In the genomic region with DNA sequence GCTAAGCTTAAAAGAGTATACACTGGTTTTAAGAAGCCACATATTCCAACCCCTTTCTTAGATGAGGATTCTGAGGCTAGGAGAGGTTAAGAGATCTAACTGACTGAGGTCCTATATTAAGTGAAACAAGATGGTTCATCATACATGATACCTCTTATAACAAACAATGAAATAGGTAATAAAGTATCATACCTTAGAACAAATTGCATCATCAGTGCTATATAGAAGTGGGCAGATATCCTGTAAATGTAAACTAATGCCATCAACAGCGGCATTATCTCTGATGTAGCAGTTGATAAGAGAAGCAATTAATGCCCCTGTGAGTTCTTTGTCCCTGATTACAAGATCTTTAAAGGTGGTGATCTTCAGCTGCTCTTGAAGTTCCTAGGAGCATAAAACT, we compare ENCODE assay signal across 20 cellular contexts.
DNase-seq lines count a peak whose midpoint lies in the region; ATAC-seq, FAIRE-seq and TF ChIP-seq lines count a peak whose summit lies in the region.
"Had no signal": no experiment of that assay in that cellular context is flagged by ENCODE, and none has a peak within 500 bp of the region (broad histone marks: within the 10 kb centered on the region; RNA-seq: fewer than 3 reads in every experiment).

No MANE protein-coding gene starts in this region.

- no peaks in the 10 kb centered on the region for H3K4me1 ChIP-seq in K562 (replicated peaks in 1 of 2; ENCODE audit: control insufficient read depth in 2 of 2, insufficient read depth in 2 of 2, low read length in 2 of 2)
- no peaks in the 10 kb centered on the region for H3K4me1 ChIP-seq in CD4-positive, alpha-beta memory T cell (ENCODE audit: insufficient read depth, low read length)
- H3K4me1 ChIP-seq: BE2C, BLaER1, Caco-2 had no signal

- no peak overlapping the region for H3K27ac ChIP-seq in K562 (ENCODE audit: extremely low read depth, low read depth, low read length)
- H3K27ac ChIP-seq in CD4-positive, alpha-beta memory T cell (ENCODE audit: low read depth, low read length): no peak overlapping the region
- H3K27ac ChIP-seq: BLaER1 had no signal

- H3K9me3 ChIP-seq in K562 (replicated peaks; ENCODE audit: control insufficient read depth, insufficient read depth, low read depth, low read length): no peaks in the 10 kb centered on the region
- no peaks in the 10 kb centered on the region for H3K9me3 ChIP-seq in CD4-positive, alpha-beta memory T cell (ENCODE audit: control insufficient read depth in 1 of 2, low read length in 2 of 2)
- H3K9me3 ChIP-seq: BE2C, BLaER1, Caco-2 had no signal

- CTCF ChIA-PET in K562 (lab: Yijun Ruan, JAX; ENCODE audit: low intra/inter-chr PET ratio): no interaction called here
- CTCF ChIA-PET in CD4-positive, alpha-beta memory T cell (lab: Charles Lee; ENCODE audit: partially characterized antibody): no interaction called here

- no peak overlapping the region for H2AFZ ChIP-seq in K562 (ENCODE audit: low read depth, low read length)

- no peaks in the 10 kb centered on the region for H3K27me3 ChIP-seq in K562 (ENCODE audit: control insufficient read depth in 2 of 2, insufficient read depth in 2 of 2, low read length in 2 of 2)
- H3K27me3 ChIP-seq in CD4-positive, alpha-beta memory T cell (ENCODE audit: insufficient read depth, low read length): no peaks in the 10 kb centered on the region
- H3K27me3 ChIP-seq: BE2C, BLaER1 had no signal

- no peaks in the 10 kb centered on the region for H3K27me3 Mint-ChIP-seq in activated naive CD4-positive, alpha-beta T cell treated with anti-CD3 and anti-CD28 coated beads, Interleukin-2, amount 50 U/mL, for 24 hours
- H3K27me3 Mint-ChIP-seq in CD4-positive, alpha-beta memory T cell: no peaks in the 10 kb centered on the region
- H3K27me3 Mint-ChIP-seq: CD4-positive, CD25-positive, alpha-beta regulatory T cell had no signal

- peaks cover 15% of the 10 kb centered on the region for H3K36me3 Mint-ChIP-seq in activated naive CD4-positive, alpha-beta T cell treated with anti-CD3 and anti-CD28 coated beads, Interleukin-2, amount 50 U/mL, for 24 hours
- peaks cover 46 to 58% of the 10 kb centered on the region in 2 donors for H3K36me3 Mint-ChIP-seq in CD4-positive, alpha-beta memory T cell

- no peak for TF ChIP-seq POLR2A in K562 (conservative IDR thresholded peaks at IDR 0.05)

- no peak overlapping the region for H3K4me3 Mint-ChIP-seq in activated naive CD4-positive, alpha-beta T cell treated with anti-CD3 and anti-CD28 coated beads, Interleukin-2, amount 50 U/mL, for 24 hours
- no peak overlapping the region for H3K4me3 Mint-ChIP-seq in CD4-positive, alpha-beta memory T cell
- H3K4me3 Mint-ChIP-seq: CD14-positive monocyte; CD4-positive, CD25-positive, alpha-beta regulatory T cell; CD8-positive, alpha-beta T cell had no signal

- 88% methylated on average over 1 of the region's 1 CpG for whole genome bisulfite sequencing in K562 (ENCODE audit: insufficient coverage, low coverage, missing lambda C conversion rate)

- no peak for FAIRE-seq in K562 (lab: Jason Lieb, UNC)
- FAIRE-seq: D721Med, GM12891, GM19239 had no signal

- TF ChIP-seq CTCF in K562 (IDR thresholded peaks at IDR 0.05 in 2 of 3, conservative IDR thresholded peaks at IDR 0.05 in 1 of 3; ENCODE audit: insufficient read depth in 2 of 3, low read depth in 1 of 3, low read length in 3 of 3): no peak

- H3K79me2 ChIP-seq in K562 (ENCODE audit: control insufficient read depth, insufficient read depth, low read length): no peaks in the 10 kb centered on the region

- POLR2A ChIA-PET in K562 (lab: Yijun Ruan, JAX): no interaction called here
- POLR2A ChIA-PET in CD4-positive, alpha-beta memory T cell (lab: Charles Lee; ENCODE audit: partially characterized antibody): no interaction called here

- H3K4me3 ChIP-seq in K562: no peak overlapping the region
- no peak overlapping the region for H3K4me3 ChIP-seq in CD4-positive, alpha-beta memory T cell (ENCODE audit: low read length in 2 of 2)
- H3K4me3 ChIP-seq: BLaER1 had no signal

- peak overlapping the region; percentile 41 for H3K27ac Mint-ChIP-seq in activated naive CD4-positive, alpha-beta T cell treated with anti-CD3 and anti-CD28 coated beads, Interleukin-2, amount 50 U/mL, for 24 hours
- H3K27ac Mint-ChIP-seq in CD4-positive, alpha-beta memory T cell: no peak overlapping the region
- H3K27ac Mint-ChIP-seq: CD14-positive monocyte; CD4-positive, CD25-positive, alpha-beta regulatory T cell; CD8-positive, alpha-beta T cell had no signal

- H3K9ac ChIP-seq in K562 (ENCODE audit: insufficient read depth in 1 of 2, low read depth in 2 of 2, low read length in 2 of 2): no peak overlapping the region
- H3K9ac ChIP-seq: BLaER1 had no signal

- no peak for TF ChIP-seq RAD21 in K562 (CRISPR knock-in tag; conservative IDR thresholded peaks at IDR 0.05 in 1 of 2, IDR thresholded peaks at IDR 0.05 in 1 of 2)

- in situ Hi-C loops in K562 (cut with MboI): no loop called here

- no peak for ATAC-seq in K562
- ATAC-seq: CD8-positive, alpha-beta T cell had no signal

- no peak for DNase-seq in activated naive CD4-positive, alpha-beta T cell treated with Interleukin-2 at 50 U/mL for 16 hours
- DNase-seq in K562 (ENCODE audit: extremely low read depth in 1 of 4, low spot score in 3 of 4) (no peak), Kasumi-1 (lab: John Stamatoyannopoulos, UW) (no peak)
- DNase-seq in CD4-positive, alpha-beta memory T cell: no peak
- DNase-seq: 8988T; ACHN; BE2C; C1 segment of cervical spinal cord; Caco-2; Calu3; CD4-positive, CD25-positive, alpha-beta regulatory T cell; CD8-positive, alpha-beta T cell; DMS79 treated with DMSO at 0.1 percent for 48 hours; GF-D8 had no signal

- no peaks in the 10 kb centered on the region for H4K20me1 ChIP-seq in K562 (replicated peaks; ENCODE audit: control insufficient read depth, insufficient read depth, low read length)
- H4K20me1 ChIP-seq: BLaER1 had no signal

- H3K9me1 ChIP-seq in K562 (ENCODE audit: control insufficient read depth, insufficient read depth, low read length): no peaks in the 10 kb centered on the region

- no peaks in the 10 kb centered on the region for H3K4me1 Mint-ChIP-seq in activated naive CD4-positive, alpha-beta T cell treated with anti-CD3 and anti-CD28 coated beads, Interleukin-2, amount 50 U/mL, for 24 hours
- no peaks in the 10 kb centered on the region for H3K4me1 Mint-ChIP-seq in CD4-positive, alpha-beta memory T cell
- H3K4me1 Mint-ChIP-seq: CD14-positive monocyte had no signal

- no TSS peak for BruUV-seq in K562 (replicated peaks; lab: Mats Ljungman, UMichigan)

- intact Hi-C loops in K562 (cut with micrococcal nuclease): loop anchor here (5.0 kb wide), 1 partner anchor 37 kb away; no protein-coding TSS in a partner anchor
- intact Hi-C loops in CD4-positive, alpha-beta memory T cell (cut with micrococcal nuclease): no loop called here

- no peak for TF ChIP-seq EP300 in K562 (IDR thresholded peaks at IDR 0.05; ENCODE audit: low read length)

- H3K36me3 ChIP-seq in K562 (ENCODE audit: control insufficient read depth, insufficient read depth, low read length): peaks cover 87% of the 10 kb centered on the region
- peaks cover 38% of the 10 kb centered on the region for H3K36me3 ChIP-seq in CD4-positive, alpha-beta memory T cell (ENCODE audit: insufficient read depth, low read length)

- H3K4me2 ChIP-seq in K562 (ENCODE audit: insufficient read depth, low read length): no peak overlapping the region
- H3K4me2 ChIP-seq: BLaER1 had no signal

- no peaks in the 10 kb centered on the region for H3K9me3 Mint-ChIP-seq in activated naive CD4-positive, alpha-beta T cell treated with anti-CD3 and anti-CD28 coated beads, Interleukin-2, amount 50 U/mL, for 24 hours
- H3K9me3 Mint-ChIP-seq in CD4-positive, alpha-beta memory T cell: no peaks in the 10 kb centered on the region
- H3K9me3 Mint-ChIP-seq: CD14-positive monocyte; CD4-positive, CD25-positive, alpha-beta regulatory T cell; CD8-positive, alpha-beta T cell had no signal

TF ChIP-seq in K562, 482 proteins besides CTCF, POLR2A, EP300 and RAD21 (continues in another document):
- TF ChIP-seq BCOR (IDR thresholded peaks at IDR 0.05): no peak
- TF ChIP-seq GATAD2A (IDR thresholded peaks at IDR 0.05): no peak
- no peak for TF ChIP-seq CREB1 (IDR thresholded peaks at IDR 0.05)
- no peak for TF ChIP-seq CREB1 (CRISPR knock-in tag; IDR thresholded peaks at IDR 0.05)
- TF ChIP-seq CEBPG (CRISPR knock-in tag; IDR thresholded peaks at IDR 0.05): no peak
- peak; percentile 25 to 68; a peak in 2 of 4 replicates for TF ChIP-seq CEBPG (tag; conservative IDR thresholded peaks at IDR 0.05 in 1 of 2, IDR thresholded peaks at IDR 0.05 in 1 of 2)
- TF ChIP-seq SPI1 (IDR thresholded peaks at IDR 0.05; ENCODE audit: borderline replicate concordance, low read depth, low read length): no peak
- peak; percentile 33; the same call in 1 of the 2 replicates for TF ChIP-seq CEBPB (tag; IDR thresholded peaks at IDR 0.05)
- TF ChIP-seq CCAR2 (IDR thresholded peaks at IDR 0.05; ENCODE audit: low read depth, low read length): no peak
- TF ChIP-seq, protein P1, sequence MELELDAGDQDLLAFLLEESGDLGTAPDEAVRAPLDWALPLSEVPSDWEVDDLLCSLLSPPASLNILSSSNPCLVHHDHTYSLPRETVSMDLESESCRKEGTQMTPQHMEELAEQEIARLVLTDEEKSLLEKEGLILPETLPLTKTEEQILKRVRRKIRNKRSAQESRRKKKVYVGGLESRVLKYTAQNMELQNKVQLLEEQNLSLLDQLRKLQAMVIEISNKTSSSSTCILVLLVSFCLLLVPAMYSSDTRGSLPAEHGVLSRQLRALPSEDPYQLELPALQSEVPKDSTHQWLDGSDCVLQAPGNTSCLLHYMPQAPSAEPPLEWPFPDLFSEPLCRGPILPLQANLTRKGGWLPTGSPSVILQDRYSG (tag; conservative IDR thresholded peaks at IDR 0.05; ENCODE audit: low read depth): no peak
- no peak for TF ChIP-seq MCM2 (IDR thresholded peaks at IDR 0.05; ENCODE audit: low read depth)
- TF ChIP-seq, protein P2, sequence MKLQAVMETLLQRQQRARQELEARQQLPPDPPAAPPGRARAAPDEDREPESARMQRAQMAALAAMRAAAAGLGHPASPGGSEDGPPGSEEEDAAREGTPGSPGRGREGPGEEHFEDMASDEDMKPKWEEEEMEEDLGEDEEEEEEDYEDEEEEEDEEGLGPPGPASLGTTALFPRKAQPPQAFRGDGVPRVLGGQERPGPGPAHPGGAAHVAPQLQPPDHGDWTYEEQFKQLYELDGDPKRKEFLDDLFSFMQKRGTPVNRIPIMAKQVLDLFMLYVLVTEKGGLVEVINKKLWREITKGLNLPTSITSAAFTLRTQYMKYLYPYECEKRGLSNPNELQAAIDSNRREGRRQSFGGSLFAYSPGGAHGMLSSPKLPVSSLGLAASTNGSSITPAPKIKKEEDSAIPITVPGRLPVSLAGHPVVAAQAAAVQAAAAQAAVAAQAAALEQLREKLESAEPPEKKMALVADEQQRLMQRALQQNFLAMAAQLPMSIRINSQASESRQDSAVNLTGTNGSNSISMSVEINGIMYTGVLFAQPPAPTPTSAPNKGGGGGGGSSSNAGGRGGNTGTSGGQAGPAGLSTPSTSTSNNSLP (IDR thresholded peaks at IDR 0.05; ENCODE audit: borderline replicate concordance, low read depth, low read length): no peak
